Comparison of ENCODE assay signal across 19 cellular contexts in genomic region chr1:198583209-198583802, GRCh38. TPM values are rescaled to one million over a fixed set of nuclear protein-coding genes. Genes with fewer than 3 reads are reported as not detected.
"Had no signal": no experiment of that assay in that cellular context is flagged by ENCODE, and none has a peak within 500 bp of the region (broad histone marks: within the 10 kb centered on the region; RNA-seq: fewer than 3 reads in every experiment).

No MANE protein-coding gene starts in this region.

RNA-seq across cellular contexts. Expression of gene ATP6V1G3, which starts 42.8 kb away (rescaled TPM):
- total RNA-seq: naive thymus-derived CD8-positive, alpha-beta T cell; natural killer cell treated with Interleukin-12 subunit alpha and Interleukin-12 subunit beta and Interleukin-15 and Interleukin-18, amount 100 ng/mL, for 72 hours; neural crest cell; occipital lobe; osteocyte; pancreas; posterior vena cava; prostate gland; pulmonary artery endothelial cell; right atrium auricular region; sciatic nerve; smooth muscle cell; spleen; suprapubic skin; testis; transverse colon; upper lobe of right lung; urinary bladder; uterus had no signal
- polyA plus RNA-seq: naive thymus-derived CD8-positive, alpha-beta T cell; pancreas; smooth muscle cell; spleen; urinary bladder had no signal

RNA-seq across cellular contexts. Expression of gene PTPRC, which starts 55.5 kb away (rescaled TPM):
- total RNA-seq: neural crest cell, osteocyte, pulmonary artery endothelial cell had no signal
- polyA plus RNA-seq: smooth muscle cell had no signal
